ENCODE assay signal across 8 cellular contexts in the genomic region with DNA sequence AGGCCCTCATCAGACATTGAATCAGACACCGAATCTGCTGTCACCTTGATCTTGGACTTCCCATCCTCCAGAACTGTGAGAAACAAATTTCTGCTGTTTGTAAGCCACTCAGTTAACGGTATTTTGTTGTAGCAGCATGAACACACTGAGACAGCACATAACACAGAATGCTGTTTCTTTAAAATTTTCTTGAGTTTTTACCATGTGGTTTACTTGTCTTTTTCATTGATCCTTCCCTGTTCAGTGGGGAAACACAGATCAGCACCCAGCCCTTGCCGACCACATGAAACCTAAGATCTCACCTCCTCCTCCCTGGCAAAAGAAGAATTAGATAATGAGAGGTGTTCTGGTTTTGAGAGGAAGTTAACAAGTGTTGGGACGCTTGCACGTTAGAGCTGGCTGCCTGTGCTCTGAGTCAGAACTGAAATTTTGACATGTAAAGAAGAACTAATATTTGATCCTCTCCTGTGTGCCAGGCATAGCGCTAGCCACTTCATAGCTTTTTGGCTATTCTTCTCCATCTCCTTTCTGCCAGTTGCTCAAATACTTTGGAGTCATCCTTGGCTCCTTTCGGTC.
DNase-seq lines count a peak whose midpoint lies in the region; ATAC-seq and TF ChIP-seq lines count a peak whose summit lies in the region.

No MANE protein-coding gene starts in this region.

- in situ Hi-C loops in GM13976 (cut with MboI; ENCODE audit: low sequenced_read_pairs, unreplicated experiment) = no loop called here

- DNase-seq in GM13976 (ENCODE audit: low spot score) = peak; percentile 28
- peak; percentile 54 for DNase-seq in activated T-cell treated with anti-CD3 and anti-CD28 coated beads, Interleukin-2, amount 50 U/mL, for 24 hours
- DNase-seq in naive thymus-derived CD8-positive, alpha-beta T cell = peak in 8 of 10 donors; percentile 35 to 75 (median 51)
- DNase-seq in iPS-NIHi7 (ENCODE audit: extremely low spot score) = no peak
- no peak for DNase-seq in NCI-H2029 (lab: John Stamatoyannopoulos, UW)
- no peak for DNase-seq in NCI-H345 (lab: John Stamatoyannopoulos, UW)
- DNase-seq in GF-D8 (lab: John Stamatoyannopoulos, UW) = no peak

- ATAC-seq in HG03354 (IDR thresholded peaks at IDR 0.05; ENCODE audit: poor library complexity, severe bottlenecking, unreplicated experiment) = peak; percentile 44
- ATAC-seq in naive thymus-derived CD8-positive, alpha-beta T cell = peak; percentile 83 to 84

- peak overlapping the region; percentile 83 for H3K27ac Mint-ChIP-seq in activated T-cell treated with anti-CD3 and anti-CD28 coated beads, Interleukin-2, amount 50 U/mL, for 24 hours
- H3K27ac Mint-ChIP-seq in naive thymus-derived CD8-positive, alpha-beta T cell = peak overlapping the region; percentile 77 to 93 (median 88)

- no peak for TF ChIP-seq CTCF in GM13976 (IDR thresholded peaks at IDR 0.05; ENCODE audit: borderline replicate concordance, control extremely low read depth, extremely low read depth, insufficient read depth, missing control alignments)

- H3K4me1 Mint-ChIP-seq in activated T-cell treated with anti-CD3 and anti-CD28 coated beads, Interleukin-2, amount 50 U/mL, for 24 hours (ENCODE audit: low read depth) = peaks cover 91% of the 10 kb centered on the region
- H3K4me1 Mint-ChIP-seq in naive thymus-derived CD8-positive, alpha-beta T cell = peaks cover 51 to 91% (median 89%) of the 10 kb centered on the region in 4 donors

- H3K9me3 Mint-ChIP-seq in activated T-cell treated with anti-CD3 and anti-CD28 coated beads, Interleukin-2, amount 50 U/mL, for 24 hours = no peaks in the 10 kb centered on the region
- peaks cover 0 to 6% (median 0%) of the 10 kb centered on the region in 9 donors for H3K9me3 Mint-ChIP-seq in naive thymus-derived CD8-positive, alpha-beta T cell

- peak overlapping the region; percentile 18 for H3K4me3 Mint-ChIP-seq in activated T-cell treated with anti-CD3 and anti-CD28 coated beads, Interleukin-2, amount 50 U/mL, for 24 hours
- H3K4me3 Mint-ChIP-seq in naive thymus-derived CD8-positive, alpha-beta T cell = peak overlapping the region; percentile 43 to 85 (median 77)

- H3K36me3 Mint-ChIP-seq in activated T-cell treated with anti-CD3 and anti-CD28 coated beads, Interleukin-2, amount 50 U/mL, for 24 hours (ENCODE audit: low read depth) = peaks cover 52% of the 10 kb centered on the region
- peaks cover 0 to 5% (median 2%) of the 10 kb centered on the region in 3 donors for H3K36me3 Mint-ChIP-seq in naive thymus-derived CD8-positive, alpha-beta T cell

- POLR2A ChIA-PET in naive thymus-derived CD8-positive, alpha-beta T cell (lab: Charles Lee) = interaction anchor here (0.6 to 6.5 kb wide), 13 partner anchors 9 to 179 kb away, joined by 3 to 37 read pairs (median 5); a partner anchor contains a TSS

- no peaks in the 10 kb centered on the region for H3K27me3 Mint-ChIP-seq in activated T-cell treated with anti-CD3 and anti-CD28 coated beads, Interleukin-2, amount 50 U/mL, for 24 hours
- no peaks in the 10 kb centered on the region for H3K27me3 Mint-ChIP-seq in naive thymus-derived CD8-positive, alpha-beta T cell

Comparison
In these comparisons a context has a peak if more than half of its experiments do, and no peak if none do; other contexts are left out.
1. DNase-seq: peak in GM13976 (single experiment), activated T-cell treated with anti-CD3 and anti-CD28 coated beads, Interleukin-2, amount 50 U/mL, for 24 hours (single experiment) and naive thymus-derived CD8-positive, alpha-beta T cell (8 of 10); none in iPS-NIHi7 (single experiment), NCI-H2029 (single experiment), NCI-H345 (single experiment) and GF-D8 (single experiment).